ENCODE assay signal across 9 cellular contexts in genomic region chr3:187021748-187022402, GRCh38.
A peak's percentile ranks its signal among the peaks of the same experiment; 100 is the strongest.
DNase-seq lines count a peak whose midpoint lies in the region; ATAC-seq and TF ChIP-seq lines count a peak whose summit lies in the region.
"Had no signal": no experiment of that assay in that cellular context is flagged by ENCODE, and none has a peak within 500 bp of the region (broad histone marks: within the 10 kb centered on the region; RNA-seq: fewer than 3 reads in every experiment).

No MANE protein-coding gene starts in this region.

- H3K27me3 Mint-ChIP-seq in dendritic cell treated with granulocyte-macrophage colony-stimulating factor and Interleukin-4, amounts not matched to agents 40 ng/mL and 50 ng/mL, for 4 days: no peaks in the 10 kb centered on the region

- H3K36me3 Mint-ChIP-seq in dendritic cell treated with granulocyte-macrophage colony-stimulating factor and Interleukin-4, amounts not matched to agents 40 ng/mL and 50 ng/mL, for 4 days (ENCODE audit: low read depth): peaks cover 72% of the 10 kb centered on the region

- POLR2A ChIA-PET in GM10248 (lab: Yijun Ruan, JAX): interaction anchor here (0.5 to 1.2 kb wide), 10 partner anchors 9 to 1039 kb away, joined by 3 to 9 read pairs (median 4); partner anchors contain the start of gene EIF4A2

- ATAC-seq in HG03139 (IDR thresholded peaks at IDR 0.05; ENCODE audit: unreplicated experiment): peak; percentile 31

- DNase-seq in GM10248 (ENCODE audit: extremely low spot score) (peak; percentile 42), mucosa of gallbladder (ENCODE audit: low spot score) (no peak), NCI-H524 treated with DMSO at 0.1 percent for 48 hours (lab: John Stamatoyannopoulos, UW) (no peak), NCI-H187 treated with DMSO at 0.1 percent for 48 hours (lab: John Stamatoyannopoulos, UW) (no peak), SHP77 (lab: John Stamatoyannopoulos, UW) (no peak)
- DNase-seq: Kasumi-1 had no signal

- H3K27ac Mint-ChIP-seq in dendritic cell treated with granulocyte-macrophage colony-stimulating factor and Interleukin-4, amounts not matched to agents 40 ng/mL and 50 ng/mL, for 4 days: peak overlapping the region; percentile 14

- no peaks in the 10 kb centered on the region for H3K9me3 Mint-ChIP-seq in dendritic cell treated with granulocyte-macrophage colony-stimulating factor and Interleukin-4, amounts not matched to agents 40 ng/mL and 50 ng/mL, for 4 days

- H3K4me3 Mint-ChIP-seq in dendritic cell treated with granulocyte-macrophage colony-stimulating factor and Interleukin-4, amounts not matched to agents 40 ng/mL and 50 ng/mL, for 4 days: no peak overlapping the region

- intact Hi-C loops in dendritic cell treated with granulocyte-macrophage colony-stimulating factor and Interleukin-4, amounts not matched to agents 40 ng/mL and 50 ng/mL, for 4 days (cut with micrococcal nuclease): no loop called here

- CTCF ChIA-PET in GM10248 (lab: Yijun Ruan, JAX): interaction anchor here (0.7 to 1.2 kb wide), 4 partner anchors 11 to 129 kb away, joined by 3 to 5 read pairs (median 4); no protein-coding TSS in a partner anchor

- TF ChIP-seq POLR2A in GM19193 (IDR thresholded peaks at IDR 0.05; ENCODE audit: extremely low read depth, insufficient read depth, insufficient read length): peak; percentile 72

- no peak for TF ChIP-seq CTCF in GM10248 (IDR thresholded peaks at IDR 0.05; ENCODE audit: control extremely low read depth, extremely low read depth, low read depth, missing control alignments)

- H3K4me1 Mint-ChIP-seq in dendritic cell treated with granulocyte-macrophage colony-stimulating factor and Interleukin-4, amounts not matched to agents 40 ng/mL and 50 ng/mL, for 4 days (ENCODE audit: low read depth): peaks cover 45% of the 10 kb centered on the region
